23 cellular contexts compared by ENCODE assay signal in the genomic region with DNA sequence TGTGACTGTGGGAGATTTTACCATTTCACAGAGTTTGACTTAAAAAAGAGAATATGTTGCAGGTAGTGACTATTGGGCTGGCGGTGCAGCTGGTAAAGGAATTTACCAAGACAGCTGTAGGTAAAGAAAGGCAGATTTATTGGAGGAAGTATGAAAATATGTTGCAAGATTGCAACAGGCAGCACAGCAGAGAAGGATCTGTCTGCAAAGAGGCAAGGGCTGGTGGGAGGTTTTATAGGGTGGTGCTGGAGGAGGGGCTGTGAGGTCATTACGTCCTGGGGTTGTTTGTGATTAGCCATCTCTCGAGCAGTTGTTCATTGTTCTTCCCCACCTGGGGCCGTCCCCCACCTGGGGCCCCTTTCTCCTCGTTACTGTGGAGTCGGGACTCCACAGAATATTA.
DNase-seq lines count a peak whose midpoint lies in the region; ATAC-seq and TF ChIP-seq lines count a peak whose summit lies in the region.
"Had no signal": no experiment of that assay in that cellular context is flagged by ENCODE, and none has a peak within 500 bp of the region (broad histone marks: within the 10 kb centered on the region; RNA-seq: fewer than 3 reads in every experiment).

No MANE protein-coding gene starts in this region.

- POLR2A ChIA-PET in Caco-2 (lab: Charles Lee) (no interaction called here), HEK293 (lab: Yijun Ruan, JAX) (no interaction called here)

- no peak overlapping the region for H3K27ac ChIP-seq in HEK293 (ENCODE audit: extremely low read depth, low read depth, low read length)
- H3K27ac ChIP-seq: A549, BLaER1, PC-9, RWPE1, SJCRH30 had no signal

- no peak overlapping the region for H3K4me3 Mint-ChIP-seq in Caco-2 (ENCODE audit: unreplicated experiment)
- no peak overlapping the region for H3K4me3 Mint-ChIP-seq in progenitor cell of endocrine pancreas (ENCODE audit: low read depth)
- H3K4me3 Mint-ChIP-seq: CD4-positive, alpha-beta memory T cell; HFFc6; IgD-negative memory B cell; T-helper 17 cell had no signal

- peak overlapping the region; percentile 56 for H3K27ac Mint-ChIP-seq in Caco-2 (ENCODE audit: unreplicated experiment)
- no peak overlapping the region for H3K27ac Mint-ChIP-seq in progenitor cell of endocrine pancreas
- H3K27ac Mint-ChIP-seq: HFFc6, T-helper 17 cell had no signal

- TF ChIP-seq CTCF in Caco-2 (IDR thresholded peaks at IDR 0.05; ENCODE audit: insufficient read depth in 1 of 2, low read depth in 1 of 2, low read length in 1 of 2, severe bottlenecking in 1 of 2, unreplicated experiment in 1 of 2) = no peak
- no peak for TF ChIP-seq CTCF in HEK293 (tag by site-specific recombination; IDR thresholded peaks at IDR 0.05)
- TF ChIP-seq CTCF in progenitor cell of endocrine pancreas (IDR thresholded peaks at IDR 0.05; ENCODE audit: unreplicated experiment) = no peak

- CTCF ChIA-PET in Caco-2 (lab: Charles Lee) = no interaction called here
- CTCF ChIA-PET in HEK293 (lab: Yijun Ruan, JAX) = no interaction called here

- H3K4me1 ChIP-seq in Caco-2 (no peaks in the 10 kb centered on the region), HEK293 (ENCODE audit: control insufficient read depth, insufficient read depth, low read length) (no peaks in the 10 kb centered on the region)
- H3K4me1 ChIP-seq: A549, BLaER1, SJCRH30 had no signal

- no TSS peak for BruUV-seq in Caco-2 (replicated peaks; lab: Mats Ljungman, UMichigan)

- DNase-seq in Caco-2 (no peak), NOMO-1 treated with dmso at 0.1 percent for 144 hours (lab: John Stamatoyannopoulos, UW; ENCODE audit: unreplicated experiment) (peak; percentile 68), mesenteric fat pad (ENCODE audit: low spot score) (peak; percentile 51), progenitor cell of endocrine pancreas (ENCODE audit: low spot score, unreplicated experiment) (no peak), T-helper 1 cell (no peak)
- DNase-seq: Calu3; CD4-positive, alpha-beta memory T cell; EL; HFFc6; MG63; NCI-H187; NCI-H2107; NCI-H226; NCI-H524; PC-9; SJCRH30; T-helper 17 cell had no signal

- intact Hi-C loops in Caco-2 (cut with micrococcal nuclease; ENCODE audit: unreplicated experiment) = no loop called here

- H3K4me3 ChIP-seq in Caco-2 (ENCODE audit: low read depth, low read length) (no peak overlapping the region), HEK293 (ENCODE audit: low read depth, low read length) (no peak overlapping the region)
- H3K4me3 ChIP-seq: A549, BLaER1, MG63, PC-9, SJCRH30 had no signal

- H3K9me3 Mint-ChIP-seq in Caco-2 (ENCODE audit: unreplicated experiment) = peaks cover 9% of the 10 kb centered on the region
- peaks cover 3% of the 10 kb centered on the region for H3K9me3 Mint-ChIP-seq in progenitor cell of endocrine pancreas (ENCODE audit: low read depth)
- H3K9me3 Mint-ChIP-seq: HFFc6, IgD-negative memory B cell had no signal

- H3K4me1 Mint-ChIP-seq in Caco-2 (ENCODE audit: low read depth, unreplicated experiment) = peaks cover 6% of the 10 kb centered on the region
- no peaks in the 10 kb centered on the region for H3K4me1 Mint-ChIP-seq in progenitor cell of endocrine pancreas (ENCODE audit: low read depth)
- H3K4me1 Mint-ChIP-seq: IgD-negative memory B cell had no signal

- H3K27me3 Mint-ChIP-seq in Caco-2 (ENCODE audit: insufficient read depth, unreplicated experiment) (no peaks in the 10 kb centered on the region), progenitor cell of endocrine pancreas (no peaks in the 10 kb centered on the region)
- H3K27me3 Mint-ChIP-seq: CD4-positive, alpha-beta memory T cell; IgD-negative memory B cell; T-helper 17 cell had no signal

- no peaks in the 10 kb centered on the region for H3K36me3 ChIP-seq in Caco-2 (ENCODE audit: control insufficient read depth, insufficient read depth, low read length)
- peaks cover 0 to 25% of the 10 kb centered on the region in 2 experiments; a peak in 2 of 3 replicates for H3K36me3 ChIP-seq in HEK293 (ENCODE audit: control insufficient read depth in 2 of 2, insufficient read depth in 1 of 2, low read length in 2 of 2)
- H3K36me3 ChIP-seq: MG63, SJCRH30 had no signal

- H3K9me3 ChIP-seq in Caco-2 (no peaks in the 10 kb centered on the region), HEK293 (ENCODE audit: control insufficient read depth, insufficient read depth, low read depth, low read length) (no peaks in the 10 kb centered on the region)
- H3K9me3 ChIP-seq: A549, MG63, SJCRH30 had no signal

- no peak for ATAC-seq in GM18867 (IDR thresholded peaks at IDR 0.05; ENCODE audit: unreplicated experiment)
- ATAC-seq: A549, T-helper 17 cell had no signal

- H3K27me3 ChIP-seq in Caco-2 (replicated peaks; ENCODE audit: control insufficient read depth, insufficient read depth, low read length) = no peaks in the 10 kb centered on the region
- H3K27me3 ChIP-seq: BLaER1, MG63, SJCRH30 had no signal

- H3K36me3 Mint-ChIP-seq in Caco-2 (ENCODE audit: insufficient read depth, unreplicated experiment) (peaks cover 25% of the 10 kb centered on the region), progenitor cell of endocrine pancreas (ENCODE audit: insufficient read depth) (peaks cover 46% of the 10 kb centered on the region)

TF ChIP-seq in HEK293, 187 proteins besides CTCF, POLR2A, EP300 and RAD21:
- TF ChIP-seq ZNF530 (tag by site-specific recombination; IDR thresholded peaks at IDR 0.05; ENCODE audit: low read depth) (no peak), SP3 (tag by site-specific recombination; IDR thresholded peaks at IDR 0.05) (no peak), ZNF785 (tag by site-specific recombination; IDR thresholded peaks at IDR 0.05) (no peak), ZNF133 (tag by site-specific recombination; IDR thresholded peaks at IDR 0.05) (peak; percentile 48; the same call in 1 of the 2 replicates), ZNF341 (tag by site-specific recombination; IDR thresholded peaks at IDR 0.05; ENCODE audit: low read depth) (no peak), ZFP69B (tag by site-specific recombination; IDR thresholded peaks at IDR 0.05) (no peak), ZNF76 (tag by site-specific recombination; IDR thresholded peaks at IDR 0.05; ENCODE audit: borderline replicate concordance, low read depth) (no peak)

Comparison
In these comparisons a context has a peak if more than half of its experiments do, and no peak if none do; other contexts are left out.
1. DNase-seq: peak in NOMO-1 treated with dmso at 0.1 percent for 144 hours (single experiment) and mesenteric fat pad (single experiment); none in Caco-2 (0 of 2), progenitor cell of endocrine pancreas (single experiment) and T-helper 1 cell (0 of 5).